ENCODE assay signal across 26 cellular contexts in the genomic region with DNA sequence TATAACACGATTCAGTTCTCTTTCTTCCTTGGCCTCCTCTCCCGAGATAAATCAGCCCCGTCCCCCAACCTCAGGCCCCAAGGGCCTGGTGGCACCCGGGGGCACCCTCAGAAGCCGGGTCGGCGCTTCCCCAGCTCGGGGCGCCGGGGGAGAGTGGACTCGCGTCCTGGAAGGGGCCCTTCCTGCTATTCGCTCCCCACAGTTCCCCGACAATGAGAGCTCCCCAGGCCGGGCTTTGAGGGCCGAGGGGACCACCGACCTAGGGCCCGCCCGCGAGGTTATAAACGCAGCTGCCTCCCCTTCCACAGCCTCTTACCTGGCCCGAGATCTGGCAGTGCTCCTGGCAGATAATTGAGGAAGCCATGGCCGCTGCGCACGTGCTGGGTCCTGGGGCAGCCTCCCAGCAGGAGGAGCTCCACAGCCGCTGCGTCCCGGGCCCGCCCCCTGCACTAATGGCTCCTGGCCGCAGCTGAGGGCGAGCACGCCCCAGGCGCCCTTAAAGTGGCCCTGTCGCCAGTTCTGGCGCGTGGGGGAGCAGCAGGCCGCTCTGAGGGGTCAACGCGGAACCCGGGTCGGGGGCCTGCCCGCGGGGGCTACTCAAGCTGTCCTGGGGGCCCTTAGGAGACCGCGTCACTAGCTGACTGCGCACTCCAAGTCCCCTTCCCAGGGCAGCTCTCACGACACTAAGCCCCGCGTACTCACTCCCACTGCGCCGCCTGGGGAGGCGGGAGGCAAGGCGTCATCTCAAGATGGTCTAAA. TPM values are rescaled to one million over a fixed set of nuclear protein-coding genes. Genes with fewer than 3 reads are reported as not detected.
DNase-seq lines count a peak whose midpoint lies in the region; ATAC-seq and TF ChIP-seq lines count a peak whose summit lies in the region.
"Had no signal": no experiment of that assay in that cellular context is flagged by ENCODE, and none has a peak within 500 bp of the region (broad histone marks: within the 10 kb centered on the region; RNA-seq: fewer than 3 reads in every experiment).

A gene with protein sequence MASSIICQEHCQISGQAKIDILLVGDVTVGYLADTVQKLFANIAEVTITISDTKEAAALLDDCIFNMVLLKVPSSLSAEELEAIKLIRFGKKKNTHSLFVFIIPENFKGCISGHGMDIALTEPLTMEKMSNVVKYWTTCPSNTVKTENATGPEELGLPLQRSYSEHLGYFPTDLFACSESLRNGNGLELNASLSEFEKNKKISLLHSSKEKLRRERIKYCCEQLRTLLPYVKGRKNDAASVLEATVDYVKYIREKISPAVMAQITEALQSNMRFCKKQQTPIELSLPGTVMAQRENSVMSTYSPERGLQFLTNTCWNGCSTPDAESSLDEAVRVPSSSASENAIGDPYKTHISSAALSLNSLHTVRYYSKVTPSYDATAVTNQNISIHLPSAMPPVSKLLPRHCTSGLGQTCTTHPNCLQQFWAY (minus strand): TSS at position 394 of the 759 bp plus-strand sequence. CDS start 30 bp downstream, at position 364.

- H3K36me3 ChIP-seq in GM06990 (ENCODE audit: control insufficient read depth, insufficient read depth, low read length) (no peaks in the 10 kb centered on the region), iPS DF 6.9 (ENCODE audit: control insufficient read depth, insufficient read depth, low read length) (no peaks in the 10 kb centered on the region; the same call in 1 of the 2 replicates), neuronal stem cell (replicated peaks in 1 of 2; ENCODE audit: control insufficient read depth in 2 of 2, insufficient read depth in 2 of 2, low read length in 2 of 2) (no peaks in the 10 kb centered on the region), tibial artery (no peaks in the 10 kb centered on the region)

- H2BK12ac ChIP-seq in neuronal stem cell (ENCODE audit: low read length): no peak within 1 kb of the TSS

- H3K27ac ChIP-seq in 22Rv1 (no peak within 1 kb of the TSS), iPS DF 6.9 (ENCODE audit: low read length) (no peak within 1 kb of the TSS), neuronal stem cell (replicated peaks; ENCODE audit: low read length) (no peak within 1 kb of the TSS), tibial artery (no peak within 1 kb of the TSS)
- H3K27ac ChIP-seq: A549 had no signal

- no peak within 1 kb of the TSS for H3K4ac ChIP-seq in neuronal stem cell (ENCODE audit: low read length)

- no peaks in the 10 kb centered on the region for H3K36me3 Mint-ChIP-seq in effector memory CD8-positive, alpha-beta T cell (ENCODE audit: insufficient read depth)
- H3K36me3 Mint-ChIP-seq: CD8-positive, alpha-beta T cell had no signal

- intact Hi-C loops in tibial artery (cut with DNase I; ENCODE audit: low total_unique reads): no loop called here

- TF ChIP-seq CTCF in 22Rv1 (IDR thresholded peaks at IDR 0.05) (peak; percentile 10; the same call in 1 of the 2 replicates), GM06990 (IDR thresholded peaks at IDR 0.05; ENCODE audit: insufficient read depth, low read length, poor library complexity, severe bottlenecking) (no peak), tibial artery (IDR thresholded peaks at IDR 0.05) (no peak)

- no peak within 1 kb of the TSS for H3K9ac ChIP-seq in neuronal stem cell (ENCODE audit: low read depth, low read length, poor library complexity)

- WGBS in iPS DF 6.9 (ENCODE audit: insufficient coverage, insufficient read length): no CpG with 5 or more reads among the region's 53 CpGs
- WGBS in neuronal stem cell (ENCODE audit: extremely low coverage in 2 of 2, insufficient read length in 2 of 2, insufficient replicate concordance in 1 of 2), 2 donors: no CpG with 5 or more reads among the region's 53 CpGs

- H3K27me3 ChIP-seq in GM06990 (replicated peaks; ENCODE audit: control insufficient read depth, insufficient read depth, low read length): no peaks in the 10 kb centered on the region
- no peaks in the 10 kb centered on the region for H3K27me3 ChIP-seq in iPS DF 6.9 (ENCODE audit: control insufficient read depth, insufficient read depth, low read length)
- no peaks in the 10 kb centered on the region for H3K27me3 ChIP-seq in neuronal stem cell (ENCODE audit: control insufficient read depth in 3 of 3, insufficient read depth in 3 of 3, low read depth in 1 of 3, low read length in 3 of 3)
- peaks cover 0 to 5% of the 10 kb centered on the region in 2 donors for H3K27me3 ChIP-seq in tibial artery

- peak within 1 kb of the TSS; percentile 91 for H2BK5ac ChIP-seq in neuronal stem cell (ENCODE audit: low read length)

- H4K91ac ChIP-seq in neuronal stem cell (ENCODE audit: low read depth, low read length, poor library complexity): no peak within 1 kb of the TSS

- H3K9me3 ChIP-seq in iPS DF 6.9 (ENCODE audit: control insufficient read depth, insufficient read depth, low read length) (no peaks in the 10 kb centered on the region), neuronal stem cell (replicated peaks in 1 of 2; ENCODE audit: control insufficient read depth in 2 of 2, insufficient read depth in 1 of 2, low read depth in 1 of 2, low read length in 2 of 2) (no peaks in the 10 kb centered on the region), tibial artery (no peaks in the 10 kb centered on the region)
- H3K9me3 ChIP-seq: A549, Caco-2 had no signal

- H3K9me3 Mint-ChIP-seq in effector memory CD8-positive, alpha-beta T cell: peaks cover 11 to 14% of the 10 kb centered on the region in 2 donors

- no peak within 1 kb of the TSS for H2BK120ac ChIP-seq in neuronal stem cell (ENCODE audit: low read depth, low read length)

- DNase-seq in GM06990 (ENCODE audit: extremely low read depth, insufficient read length) (peak; percentile 3), iPS DF 6.9 (ENCODE audit: low read depth, low spot score) (no peak), neuronal stem cell (ENCODE audit: low spot score) (no peak), tibial artery (no peak), NCI-H774 (lab: John Stamatoyannopoulos, UW) (no peak)
- DNase-seq in effector memory CD8-positive, alpha-beta T cell: no peak
- DNase-seq: AML-193; C1 segment of cervical spinal cord; Caco-2; CD8-positive, alpha-beta T cell; H9; HFFc6; Kasumi-1; MV-4-11; NCI-H1105; NCI-H1436 treated with DMSO at 0.1 percent for 48 hours; NCI-H1930; NCI-H2107; NCI-H524; NCI-H748 treated with DMSO at 0.1 percent for 48 hours had no signal

- H2AK5ac ChIP-seq in neuronal stem cell (ENCODE audit: low read depth, low read length): peak within 1 kb of the TSS; percentile 44

- no peak within 1 kb of the TSS for H3K4me3 Mint-ChIP-seq in effector memory CD8-positive, alpha-beta T cell
- H3K4me3 Mint-ChIP-seq: CD8-positive, alpha-beta T cell; H9; HFFc6 had no signal

- no peaks in the 10 kb centered on the region for H3K4me1 Mint-ChIP-seq in effector memory CD8-positive, alpha-beta T cell (ENCODE audit: low read depth in 2 of 2)

- no peak for ATAC-seq in HG03280 (IDR thresholded peaks at IDR 0.05; ENCODE audit: unreplicated experiment)
- no peak for ATAC-seq in effector memory CD8-positive, alpha-beta T cell (replicated peaks)
- ATAC-seq: A549; CD8-positive, alpha-beta T cell; GM12878; HepG2; SK-N-SH treated with all-trans-retinoic acid at 6 μM for 48 hours had no signal

- no peak within 1 kb of the TSS for H4K8ac ChIP-seq in neuronal stem cell (ENCODE audit: low read depth, low read length)

- peak within 1 kb of the TSS; percentile 26 for H3K23ac ChIP-seq in neuronal stem cell (ENCODE audit: low read depth, low read length, poor library complexity)

- H3K4me2 ChIP-seq in neuronal stem cell (ENCODE audit: insufficient read depth, low read length, poor library complexity, severe bottlenecking): no peak within 1 kb of the TSS
- H3K4me2 ChIP-seq: A549 had no signal

- no peak within 1 kb of the TSS for H3K14ac ChIP-seq in neuronal stem cell (ENCODE audit: low read length)

- H3K4me3 ChIP-seq in GM06990 (replicated peaks; ENCODE audit: low read depth, low read length) (no peak within 1 kb of the TSS), iPS DF 6.9 (ENCODE audit: low read length) (peak within 1 kb of the TSS; percentile 10; the same call in 1 of the 2 replicates), neuronal stem cell (ENCODE audit: low read length in 2 of 2) (no peak within 1 kb of the TSS), tibial artery (no peak within 1 kb of the TSS)
- H3K4me3 ChIP-seq: A549, GM12878 had no signal

- H2BK15ac ChIP-seq in neuronal stem cell (ENCODE audit: low read length): no peak within 1 kb of the TSS

- H3K27ac Mint-ChIP-seq in effector memory CD8-positive, alpha-beta T cell: no peak within 1 kb of the TSS
- H3K27ac Mint-ChIP-seq: CD8-positive, alpha-beta T cell; HFFc6 had no signal

- no peaks in the 10 kb centered on the region for H3K79me1 ChIP-seq in neuronal stem cell (ENCODE audit: low read depth, low read length)

- H3K18ac ChIP-seq in neuronal stem cell (ENCODE audit: low read length): peak within 1 kb of the TSS; percentile 61

- H3K27me3 Mint-ChIP-seq in effector memory CD8-positive, alpha-beta T cell: no peaks in the 10 kb centered on the region

- no peak within 1 kb of the TSS for H2AFZ ChIP-seq in neuronal stem cell (ENCODE audit: low read length)

- H3K4me1 ChIP-seq in iPS DF 6.9 (ENCODE audit: control insufficient read depth, insufficient read depth, low read length): no peaks in the 10 kb centered on the region
- H3K4me1 ChIP-seq in neuronal stem cell (ENCODE audit: control insufficient read depth in 2 of 2, insufficient read depth in 1 of 2, low read depth in 1 of 2, low read length in 2 of 2): peaks cover 0 to 3% of the 10 kb centered on the region in 2 donors
- no peaks in the 10 kb centered on the region for H3K4me1 ChIP-seq in tibial artery
- H3K4me1 ChIP-seq: A549, Caco-2 had no signal

RNA-seq across cellular contexts. Expression of the gene that starts here (rescaled TPM):
- 8.9 TPM for polyA plus RNA-seq in neuronal stem cell (2013, experiment 1 of 2)
- polyA plus RNA-seq in neuronal stem cell (2013, experiment 2 of 2): 8.5 TPM
- polyA plus RNA-seq: HepG2 had no signal
